ENCODE assay signal across 24 cellular contexts in genomic region chr9:5428172-5428571, GRCh38.
"Had no signal": no experiment of that assay in that cellular context is flagged by ENCODE, and none has a peak within 500 bp of the region (broad histone marks: within the 10 kb centered on the region; RNA-seq: fewer than 3 reads in every experiment).

No MANE protein-coding gene starts in this region.

- H3K27me3 Mint-ChIP-seq: naive thymus-derived CD4-positive, alpha-beta T cell; natural killer cell treated with Interleukin-12 subunit alpha and Interleukin-12 subunit beta and Interleukin-15 and Interleukin-18, amount 100 ng/mL, for 72 hours; progenitor cell of endocrine pancreas; stimulated activated memory B cell treated with anti-CD40 and anti-IgM and Interleukin-4, amounts not matched to agents 10 μg/mL and 1 μg/mL and 100 μg/mL, for 72 hours; stimulated activated naive CD8-positive, alpha-beta T cell treated with anti-CD3 and anti-CD28 coated beads, Interleukin-15, amount 100 ng/mL, for 72 hours; type B pancreatic cell had no signal

- H3K9me3 ChIP-seq: left ventricle myocardium inferior, right atrium auricular region, spleen, tibial nerve, uterus had no signal

- H3K4me3 Mint-ChIP-seq: mesothelial cell of epicardium; naive thymus-derived CD4-positive, alpha-beta T cell; natural killer cell treated with Interleukin-12 subunit alpha and Interleukin-12 subunit beta and Interleukin-15 and Interleukin-18, amount 100 ng/mL, for 72 hours; stimulated activated memory B cell treated with anti-CD40 and anti-IgM and Interleukin-4, amounts not matched to agents 10 μg/mL and 1 μg/mL and 100 μg/mL, for 72 hours; stimulated activated naive CD8-positive, alpha-beta T cell treated with anti-CD3 and anti-CD28 coated beads, Interleukin-15, amount 100 ng/mL, for 72 hours; type B pancreatic cell had no signal

- H3K27ac ChIP-seq: left ventricle myocardium inferior, ovary, right atrium auricular region, skin epidermis, spleen, tibial nerve, uterus had no signal

- DNase-seq: hippocampal formation; kidney glomerular epithelial cell; left cardiac atrium; left ventricle myocardium inferior; mesendoderm; naive thymus-derived CD4-positive, alpha-beta T cell; ovary; spleen; stimulated activated CD4-positive, alpha-beta T cell treated with anti-CD3 and anti-CD28 coated beads, Interleukin-4, amount 100 ng/mL, for 24 hours; stimulated activated naive CD4-positive, alpha-beta T cell treated with Interleukin-2 at 50 U/mL for 16 hours; stimulated activated naive CD8-positive, alpha-beta T cell treated with anti-CD3 and anti-CD28 coated beads, Interleukin-15, amount 100 ng/mL, for 72 hours; substantia nigra; uterus had no signal

- H3K9me3 Mint-ChIP-seq: naive thymus-derived CD4-positive, alpha-beta T cell; natural killer cell treated with Interleukin-12 subunit alpha and Interleukin-12 subunit beta and Interleukin-15 and Interleukin-18, amount 100 ng/mL, for 72 hours; stimulated activated memory B cell treated with anti-CD40 and anti-IgM and Interleukin-4, amounts not matched to agents 10 μg/mL and 1 μg/mL and 100 μg/mL, for 72 hours; stimulated activated naive CD8-positive, alpha-beta T cell treated with anti-CD3 and anti-CD28 coated beads, Interleukin-15, amount 100 ng/mL, for 72 hours; type B pancreatic cell had no signal

- ATAC-seq: left cardiac atrium; naive thymus-derived CD4-positive, alpha-beta T cell; natural killer cell treated with Interleukin-12 subunit alpha and Interleukin-12 subunit beta and Interleukin-15 and Interleukin-18, amount 100 ng/mL, for 72 hours; sciatic nerve; stimulated activated memory B cell treated with anti-CD40 and anti-IgM and Interleukin-4, amounts not matched to agents 10 μg/mL and 1 μg/mL and 100 μg/mL, for 72 hours; stimulated activated naive CD8-positive, alpha-beta T cell treated with anti-CD3 and anti-CD28 coated beads, Interleukin-15, amount 100 ng/mL, for 72 hours had no signal

- H3K27me3 ChIP-seq: ovary, right atrium auricular region, spleen, tibial nerve, uterus had no signal

- H3K4me3 ChIP-seq: left ventricle myocardium inferior, lung, ovary, right atrium auricular region, skin epidermis, spleen, tibial nerve, uterus had no signal

- H3K36me3 ChIP-seq: ovary, right atrium auricular region, uterus had no signal

- FAIRE-seq: keratinocyte had no signal

- H3K27ac Mint-ChIP-seq: mesothelial cell of epicardium; progenitor cell of endocrine pancreas; stimulated activated memory B cell treated with anti-CD40 and anti-IgM and Interleukin-4, amounts not matched to agents 10 μg/mL and 1 μg/mL and 100 μg/mL, for 72 hours; type B pancreatic cell had no signal

- H3K4me1 Mint-ChIP-seq: mesothelial cell of epicardium; stimulated activated naive CD8-positive, alpha-beta T cell treated with anti-CD3 and anti-CD28 coated beads, Interleukin-15, amount 100 ng/mL, for 72 hours had no signal

- H3K4me1 ChIP-seq: left ventricle myocardium inferior, right atrium auricular region, spleen, tibial nerve, uterus had no signal
